ENCODE assay signal across 20 cellular contexts in genomic region chr9:72352911-72353388, GRCh38. TPM values are rescaled to one million over a fixed set of nuclear protein-coding genes. Genes with fewer than 3 reads are reported as not detected.
A peak's percentile ranks its signal among the peaks of the same experiment; 100 is the strongest.
DNase-seq lines count a peak whose midpoint lies in the region; ATAC-seq, FAIRE-seq and TF ChIP-seq lines count a peak whose summit lies in the region.
"Had no signal": no experiment of that assay in that cellular context is flagged by ENCODE, and none has a peak within 500 bp of the region (broad histone marks: within the 10 kb centered on the region; RNA-seq: fewer than 3 reads in every experiment).

No MANE protein-coding gene starts in this region.

- no peaks in the 10 kb centered on the region for H3K27me3 Mint-ChIP-seq in mesothelial cell of epicardium (ENCODE audit: low read depth)
- no peaks in the 10 kb centered on the region for H3K27me3 Mint-ChIP-seq in activated CD4-positive, alpha-beta memory T cell treated with anti-CD3 and anti-CD28 coated beads for 36 hours
- H3K27me3 Mint-ChIP-seq in activated naive CD4-positive, alpha-beta T cell treated with anti-CD3 and anti-CD28 coated beads, Interleukin-2, amount 10 ng/mL, durations not matched to agents 7 days and 5 days = no peaks in the 10 kb centered on the region
- no peaks in the 10 kb centered on the region for H3K27me3 Mint-ChIP-seq in activated CD4-positive, alpha-beta T cell treated with anti-CD3 and anti-CD28 coated beads for 36 hours
- H3K27me3 Mint-ChIP-seq: activated naive CD8-positive, alpha-beta T cell; B cell; IgD-negative memory B cell had no signal

- H3K36me3 ChIP-seq in IMR-90 (ENCODE audit: control insufficient read depth, insufficient read depth, low read length) (peaks cover 27% of the 10 kb centered on the region), H1 (ENCODE audit: control insufficient read depth in 2 of 4, insufficient read depth in 4 of 4, low read length in 3 of 4) (peaks cover 19 to 43% (median 31%) of the 10 kb centered on the region in 4 experiments)

- FAIRE-seq in H1 (lab: Jason Lieb, UNC) = no peak

- no peaks in the 10 kb centered on the region for H3K9me3 Mint-ChIP-seq in mesothelial cell of epicardium
- H3K9me3 Mint-ChIP-seq in activated CD4-positive, alpha-beta memory T cell treated with anti-CD3 and anti-CD28 coated beads for 36 hours = no peaks in the 10 kb centered on the region
- H3K9me3 Mint-ChIP-seq in activated naive CD4-positive, alpha-beta T cell treated with anti-CD3 and anti-CD28 coated beads, Interleukin-2, amount 10 ng/mL, durations not matched to agents 7 days and 5 days = no peaks in the 10 kb centered on the region
- H3K9me3 Mint-ChIP-seq in activated CD4-positive, alpha-beta T cell treated with anti-CD3 and anti-CD28 coated beads for 36 hours (ENCODE audit: low read depth) = no peaks in the 10 kb centered on the region
- H3K9me3 Mint-ChIP-seq: IgD-negative memory B cell had no signal

- H3K27ac ChIP-seq in IMR-90 (ENCODE audit: insufficient read depth, low read length) = no peak overlapping the region
- no peak overlapping the region for H3K27ac ChIP-seq in H1 (ENCODE audit: low read depth, low read length)
- H3K27ac ChIP-seq: foreskin keratinocyte had no signal

- 0 out of 2 replicates have a peak overlapping the region, but pooled peaks have one; percentile 8 for H3K18ac ChIP-seq in IMR-90 (ENCODE audit: low read depth, low read length)
- no peak overlapping the region for H3K18ac ChIP-seq in H1 (ENCODE audit: extremely low read depth, low read length)

- H2BK15ac ChIP-seq in IMR-90 (ENCODE audit: low read depth, low read length) (no peak overlapping the region), H1 (ENCODE audit: low read length) (no peak overlapping the region)

- no peak for TF ChIP-seq EP300 in H1 (IDR thresholded peaks at IDR 0.05; ENCODE audit: borderline replicate concordance in 1 of 2, low read depth in 2 of 2, low read length in 2 of 2)

- H3K14ac ChIP-seq in IMR-90 (replicated peaks; ENCODE audit: low read depth, low read length) = no peak overlapping the region
- no peak overlapping the region for H3K14ac ChIP-seq in H1 (ENCODE audit: insufficient read length)

- H3K9ac ChIP-seq in IMR-90 (ENCODE audit: low read depth, low read length) = no peak overlapping the region
- H3K9ac ChIP-seq in H1 (replicated peaks in 1 of 4; ENCODE audit: extremely low read depth in 1 of 4, low read depth in 3 of 4, low read length in 3 of 4) = no peak overlapping the region

- H2AK9ac ChIP-seq in IMR-90 (replicated peaks; ENCODE audit: low read depth, low read length, poor library complexity) = no peak overlapping the region

- H3K4me2 ChIP-seq in IMR-90 (ENCODE audit: low read depth, low read length) (no peak overlapping the region), H1 (ENCODE audit: insufficient read depth in 1 of 2, low read depth in 2 of 2, low read length in 2 of 2) (no peak overlapping the region)

- H4K20me1 ChIP-seq in IMR-90 (ENCODE audit: insufficient read depth, low read length) (peaks cover 49% of the 10 kb centered on the region), H1 (replicated peaks in 1 of 2; ENCODE audit: control insufficient read depth in 1 of 2, insufficient read depth in 2 of 2, low read length in 2 of 2) (peaks cover 6 to 10% of the 10 kb centered on the region in 2 experiments)

- dilution Hi-C loops in IMR-90 (cut with HindIII; ENCODE audit: low sequenced_read_pairs, unreplicated experiment) = no loop called here

- H4K91ac ChIP-seq in IMR-90 (ENCODE audit: insufficient read depth, low read depth, low read length) (no peak overlapping the region), H1 (replicated peaks; ENCODE audit: insufficient read length, low read length) (no peak overlapping the region)

- peaks cover 25% of the 10 kb centered on the region for H3K4me1 Mint-ChIP-seq in mesothelial cell of epicardium
- H3K4me1 Mint-ChIP-seq in activated CD4-positive, alpha-beta memory T cell treated with anti-CD3 and anti-CD28 coated beads for 36 hours (ENCODE audit: low read depth) = peaks cover 34% of the 10 kb centered on the region
- peaks cover 26% of the 10 kb centered on the region for H3K4me1 Mint-ChIP-seq in activated naive CD4-positive, alpha-beta T cell treated with anti-CD3 and anti-CD28 coated beads, Interleukin-2, amount 10 ng/mL, durations not matched to agents 7 days and 5 days
- H3K4me1 Mint-ChIP-seq in activated CD4-positive, alpha-beta T cell treated with anti-CD3 and anti-CD28 coated beads for 36 hours = peaks cover 27% of the 10 kb centered on the region

- no peak overlapping the region for H2AFZ ChIP-seq in IMR-90 (replicated peaks; ENCODE audit: low read length, poor library complexity)
- H2AFZ ChIP-seq in H1 (ENCODE audit: low read length) = no peak overlapping the region

- H3K56ac ChIP-seq in IMR-90 (ENCODE audit: extremely low read depth, insufficient read depth, low read length) (no peak overlapping the region), H1 (replicated peaks; ENCODE audit: insufficient read length, low read depth, low read length) (no peak overlapping the region)

- CTCF ChIA-PET in IMR-90 (lab: Yijun Ruan, JAX) (no interaction called here), H1 (lab: Charles Lee; ENCODE audit: partially characterized antibody) (interaction anchor here (0.8 kb wide), 1 partner anchor 9 kb away, joined by 3 read pairs; no protein-coding TSS in a partner anchor)
- CTCF ChIA-PET in activated CD4-positive, alpha-beta memory T cell treated with anti-CD3 and anti-CD28 coated beads for 36 hours (lab: Charles Lee) = no interaction called here
- CTCF ChIA-PET in activated naive CD4-positive, alpha-beta T cell treated with anti-CD3 and anti-CD28 coated beads, Interleukin-2, amount 10 ng/mL, durations not matched to agents 7 days and 5 days (lab: Charles Lee) = no interaction called here
- CTCF ChIA-PET in activated CD4-positive, alpha-beta T cell treated with anti-CD3 and anti-CD28 coated beads for 36 hours (lab: Charles Lee) = no interaction called here

- ATAC-seq in IMR-90 (ENCODE audit: low read depth) = no peak
- no peak for ATAC-seq in activated CD4-positive, alpha-beta T cell treated with anti-CD3 and anti-CD28 coated beads for 36 hours
- ATAC-seq in HG02759 (IDR thresholded peaks at IDR 0.05; ENCODE audit: unreplicated experiment) = no peak
- ATAC-seq: foreskin keratinocyte, Right ventricle myocardium inferior had no signal

- TF ChIP-seq POLR2A in IMR-90 (IDR thresholded peaks at IDR 0.05; ENCODE audit: low read depth, low read length) (peak; percentile 65; the same call in 1 of the 2 replicates), H1 (IDR thresholded peaks at IDR 0.05; ENCODE audit: control extremely low read depth in 1 of 2, low read depth in 2 of 2, low read length in 2 of 2) (peak; percentile 20 to 75)

- H2BK120ac ChIP-seq in IMR-90 (ENCODE audit: low read depth, low read length) (no peak overlapping the region), H1 (replicated peaks; ENCODE audit: low read depth, low read length) (no peak overlapping the region)

- no peaks in the 10 kb centered on the region for H3K23me2 ChIP-seq in H1 (ENCODE audit: low read depth, low read length)

- peaks cover 0 to 26% of the 10 kb centered on the region in 2 experiments; a peak in 2 of 4 replicates for H3K79me2 ChIP-seq in H1 (ENCODE audit: control insufficient read depth in 1 of 2, insufficient read depth in 2 of 2, low read length in 2 of 2)

- POLR2A ChIA-PET in IMR-90 (lab: Charles Lee; ENCODE audit: unreplicated experiment) (interaction anchor here (0.5 to 0.7 kb wide), 2 partner anchors 32 to 152 kb away, joined by 3 to 4 read pairs; no protein-coding TSS in a partner anchor), H1 (lab: Charles Lee; ENCODE audit: partially characterized antibody) (interaction anchor here (0.7 to 3.4 kb wide), 5 partner anchors 11 to 61 kb away, joined by 3 to 37 read pairs (median 3); partner anchors contain the start of gene ZFAND5)
- POLR2A ChIA-PET in activated CD4-positive, alpha-beta memory T cell treated with anti-CD3 and anti-CD28 coated beads for 36 hours (lab: Charles Lee) = no interaction called here
- POLR2A ChIA-PET in activated CD4-positive, alpha-beta T cell treated with anti-CD3 and anti-CD28 coated beads for 36 hours (lab: Charles Lee) = no interaction called here

- TF ChIP-seq RAD21 in IMR-90 (IDR thresholded peaks at IDR 0.05; ENCODE audit: low read length) (no peak), H1 (IDR thresholded peaks at IDR 0.05 in 1 of 2, conservative IDR thresholded peaks at IDR 0.05 in 1 of 2; ENCODE audit: low read depth in 2 of 2, low read length in 2 of 2) (no peak)

- H3K27ac Mint-ChIP-seq in mesothelial cell of epicardium = peak overlapping the region; percentile 43
- no peak overlapping the region for H3K27ac Mint-ChIP-seq in activated CD4-positive, alpha-beta memory T cell treated with anti-CD3 and anti-CD28 coated beads for 36 hours
- no peak overlapping the region for H3K27ac Mint-ChIP-seq in activated naive CD4-positive, alpha-beta T cell treated with anti-CD3 and anti-CD28 coated beads, Interleukin-2, amount 10 ng/mL, durations not matched to agents 7 days and 5 days
- H3K27ac Mint-ChIP-seq in activated CD4-positive, alpha-beta T cell treated with anti-CD3 and anti-CD28 coated beads for 36 hours = no peak overlapping the region
- H3K27ac Mint-ChIP-seq: activated naive CD8-positive, alpha-beta T cell; B cell had no signal

- H2AK5ac ChIP-seq in IMR-90 (ENCODE audit: low read depth, low read length) = no peak overlapping the region
- H2AK5ac ChIP-seq in H1 (ENCODE audit: low read depth, low read length) = no peak overlapping the region

- intact Hi-C loops in IMR-90 (cut with micrococcal nuclease) = no loop called here
- intact Hi-C loops in activated CD4-positive, alpha-beta memory T cell treated with anti-CD3 and anti-CD28 coated beads for 36 hours (cut with micrococcal nuclease) = loop anchor here (5.0 kb wide), 1 partner anchor 34 kb away; no protein-coding TSS in a partner anchor
- intact Hi-C loops in activated CD4-positive, alpha-beta T cell treated with anti-CD3 and anti-CD28 coated beads for 36 hours (cut with DNase I, micrococcal nuclease) = no loop called here

- H3K4me3 Mint-ChIP-seq in mesothelial cell of epicardium = no peak overlapping the region
- no peak overlapping the region for H3K4me3 Mint-ChIP-seq in activated CD4-positive, alpha-beta memory T cell treated with anti-CD3 and anti-CD28 coated beads for 36 hours
- no peak overlapping the region for H3K4me3 Mint-ChIP-seq in activated naive CD4-positive, alpha-beta T cell treated with anti-CD3 and anti-CD28 coated beads, Interleukin-2, amount 10 ng/mL, durations not matched to agents 7 days and 5 days
- no peak overlapping the region for H3K4me3 Mint-ChIP-seq in activated CD4-positive, alpha-beta T cell treated with anti-CD3 and anti-CD28 coated beads for 36 hours
- H3K4me3 Mint-ChIP-seq: activated naive CD8-positive, alpha-beta T cell; B cell; IgD-negative memory B cell had no signal

- peaks cover 33% of the 10 kb centered on the region for H3K36me3 Mint-ChIP-seq in mesothelial cell of epicardium
- H3K36me3 Mint-ChIP-seq in activated CD4-positive, alpha-beta memory T cell treated with anti-CD3 and anti-CD28 coated beads for 36 hours = peaks cover 40% of the 10 kb centered on the region
- H3K36me3 Mint-ChIP-seq in activated naive CD4-positive, alpha-beta T cell treated with anti-CD3 and anti-CD28 coated beads, Interleukin-2, amount 10 ng/mL, durations not matched to agents 7 days and 5 days = peaks cover 46% of the 10 kb centered on the region
- peaks cover 44% of the 10 kb centered on the region for H3K36me3 Mint-ChIP-seq in activated CD4-positive, alpha-beta T cell treated with anti-CD3 and anti-CD28 coated beads for 36 hours (ENCODE audit: low read depth)

- H3K27me3 ChIP-seq in IMR-90 (ENCODE audit: control insufficient read depth, insufficient read depth, low read length) (no peaks in the 10 kb centered on the region), H1 (replicated peaks in 1 of 4; ENCODE audit: control insufficient read depth in 3 of 4, extremely low read depth in 1 of 4, insufficient read depth in 3 of 4, low read length in 3 of 4) (no peaks in the 10 kb centered on the region)
- H3K27me3 ChIP-seq: foreskin keratinocyte had no signal

- peaks cover 6 to 36% of the 10 kb centered on the region in 2 experiments; a peak in 3 of 4 replicates for H3K79me1 ChIP-seq in IMR-90 (ENCODE audit: low read depth in 1 of 2, low read length in 2 of 2)
- no peaks in the 10 kb centered on the region for H3K79me1 ChIP-seq in H1 (ENCODE audit: low read depth, low read length)

- H2BK5ac ChIP-seq in IMR-90 (ENCODE audit: low read depth, low read length, poor library complexity, severe bottlenecking) (peak overlapping the region; percentile 0), H1 (ENCODE audit: low read depth, low read length) (no peak overlapping the region)

- H3K4me1 ChIP-seq in IMR-90 (ENCODE audit: control insufficient read depth, insufficient read depth, low read length) (peaks cover 8% of the 10 kb centered on the region; the same call in 1 of the 2 replicates), H1 (replicated peaks in 1 of 4; ENCODE audit: control insufficient read depth in 3 of 4, insufficient read depth in 4 of 4, low read length in 3 of 4) (no peaks in the 10 kb centered on the region; a peak in 1 of 7 replicates)
- H3K4me1 ChIP-seq: foreskin keratinocyte had no signal

- H3K4me3 ChIP-seq in IMR-90 (ENCODE audit: insufficient read depth, low read depth, low read length) (no peak overlapping the region), H1 (ENCODE audit: extremely low read depth in 1 of 4, insufficient read depth in 2 of 4, low read depth in 3 of 4, low read length in 4 of 4) (no peak overlapping the region)

- H3K4ac ChIP-seq in IMR-90 (ENCODE audit: low read depth, low read length) (no peak overlapping the region), H1 (replicated peaks; ENCODE audit: insufficient read length, low read depth, low read length) (no peak overlapping the region)

- 0 out of 2 replicates have a peak, but pooled peaks cover 3% of the 10 kb centered on the region for H3K9me1 ChIP-seq in IMR-90 (ENCODE audit: insufficient read depth, low read length)

- H2BK20ac ChIP-seq in IMR-90 (ENCODE audit: low read depth, low read length) (no peak overlapping the region), H1 (ENCODE audit: low read length) (no peak overlapping the region)

- no CpG with 5 or more reads among the region's 2 CpGs for WGBS in IMR-90 (ENCODE audit: extremely low coverage in 2 of 2, insufficient read length in 1 of 2), 2 experiments
- 88% methylated on average over 2 of the region's 2 CpGs; no CpG with 5 or more reads in 1 of the 2 experiments for WGBS in H1 (ENCODE audit: extremely low coverage in 1 of 2, insufficient coverage in 1 of 2, insufficient read length in 1 of 2, insufficient replicate concordance in 2 of 2, low coverage in 1 of 2, low lambda C conversion rate in 2 of 2, missing lambda C conversion rate in 1 of 2), 2 experiments

- H4K8ac ChIP-seq in IMR-90 (ENCODE audit: low read depth in 2 of 2, low read length in 2 of 2) = no peak overlapping the region
- H4K8ac ChIP-seq in H1 (ENCODE audit: extremely low read depth, insufficient read depth, low read length) = no peak overlapping the region

- DNase-seq in ELR (ENCODE audit: low read depth) (peak; percentile 19), IMR-90 (peak; percentile 42), H1 (ENCODE audit: low read depth in 1 of 2, low spot score in 2 of 2) (no peak), mesothelial cell of epicardium (ENCODE audit: low spot score in 2 of 2, unreplicated experiment in 2 of 2) (no peak)
- DNase-seq in activated CD4-positive, alpha-beta memory T cell treated with anti-CD3 and anti-CD28 coated beads for 36 hours = no peak
- DNase-seq in activated naive CD4-positive, alpha-beta T cell treated with anti-CD3 and anti-CD28 coated beads, Interleukin-2, amount 10 ng/mL, durations not matched to agents 7 days and 5 days = no peak
- no peak for DNase-seq in activated CD4-positive, alpha-beta T cell treated with anti-CD3 and anti-CD28 coated beads for 36 hours
- DNase-seq: activated CD4-positive, alpha-beta T cell treated with anti-CD3 and anti-CD28 coated beads, Interleukin-2, amount 50 U/mL, for 1 hour; activated T-cell treated with anti-CD3 and anti-CD28 coated beads, Interleukin-2, amount 50 U/mL, for 1 hour; effector memory CD4-positive, alpha-beta T cell; foreskin keratinocyte; mammary epithelial cell; NCI-H1048; NCI-H2171 treated with DMSO at 0.1 percent for 48 hours; retina had no signal

- in situ Hi-C loops in IMR-90 (cut with MboI; ENCODE audit: low sequenced_read_pairs) = no loop called here

- no TSS peak for BruUV-seq in IMR-90 (replicated peaks; lab: Mats Ljungman, UMichigan)

- no peak overlapping the region for H3K23ac ChIP-seq in IMR-90 (ENCODE audit: low read depth, low read length)
- H3K23ac ChIP-seq in H1 (ENCODE audit: insufficient read length) = no peak overlapping the region

- no peak overlapping the region for H4K5ac ChIP-seq in IMR-90 (ENCODE audit: low read depth, low read length)
- no peak overlapping the region for H4K5ac ChIP-seq in H1 (ENCODE audit: insufficient read length, low read depth, low read length)

- TF ChIP-seq CTCF in IMR-90 (conservative IDR thresholded peaks at IDR 0.05; ENCODE audit: low read depth, low read length) (no peak), H1 (IDR thresholded peaks at IDR 0.05; ENCODE audit: control extremely low read depth in 1 of 3, insufficient read depth in 1 of 3, low read depth in 1 of 3, low read length in 3 of 3) (no peak), mesothelial cell of epicardium (IDR thresholded peaks at IDR 0.05; ENCODE audit: unreplicated experiment) (no peak)

- no peaks in the 10 kb centered on the region for H3K9me3 ChIP-seq in IMR-90 (ENCODE audit: control insufficient read depth, insufficient read depth, low read length)
- no peaks in the 10 kb centered on the region for H3K9me3 ChIP-seq in H1 (ENCODE audit: insufficient read depth in 2 of 2, low read depth in 1 of 2, low read length in 1 of 2)

- no peak overlapping the region for H2BK12ac ChIP-seq in H1 (ENCODE audit: low read depth, low read length)

RNA-seq across cellular contexts. Expression of gene ZFAND5, which starts 12.1 kb away (rescaled TPM):
- 35.8 and 53.3 TPM in 2 replicates for total RNA-seq in IMR-90 (2012; rRNA removed)
- 79.3 and 85.2 TPM in 2 replicates for polyA plus RNA-seq in IMR-90 (2012; rRNA removed)
- polyA plus RNA-seq in IMR-90 (2012; cell fraction: cytosol; rRNA removed) = 38.8 and 50.0 TPM in 2 replicates
- 60.3 and 312 TPM in 2 replicates for polyA plus RNA-seq in IMR-90 (2012; cell fraction: nucleus; rRNA removed; ENCODE audit: low replicate concordance)
- total RNA-seq in H1 (2021; fragmentation: NEBNext Ultra II Directional; extraction: Animal tissue kit (Norgen Biotek cat#: 25700)) = 209 and 225 TPM in 2 replicates
- polyA plus RNA-seq in H1 (2011; rRNA removed) = 76.7 and 79.5 TPM in 2 replicates
- polyA plus RNA-seq in H1 (2011; cell fraction: cytosol; rRNA removed) = 93.8 TPM
- 102 TPM for polyA plus RNA-seq in H1 (2011; cell fraction: nucleus; rRNA removed)
- polyA plus RNA-seq in H1 (2012, experiment 1 of 2) = 128 to 145 TPM (median 140 TPM) in 4 replicates
- 35.5 TPM for polyA plus RNA-seq in H1 (2012, experiment 2 of 2)
- polyA plus RNA-seq in H1 (2013, experiment 1 of 2) = 126 TPM
- polyA plus RNA-seq in H1 (2013, experiment 2 of 2) = 119 TPM
- 92.1 and 117 TPM in 2 replicates for polyA minus RNA-seq in H1 (2011; rRNA and poly(A)+ RNA removed)
- polyA minus RNA-seq in H1 (2011; cell fraction: cytosol; rRNA and poly(A)+ RNA removed) = 96.7 TPM
- 173 TPM for polyA minus RNA-seq in H1 (2011; cell fraction: nucleus; rRNA and poly(A)+ RNA removed)
- 213 to 221 TPM (median 215 TPM) in 3 replicates for total RNA-seq in mesothelial cell of epicardium
- total RNA-seq in activated CD4-positive, alpha-beta memory T cell treated with anti-CD3 and anti-CD28 coated beads for 36 hours = 10 to 100 TPM; 92.4 to 93.8 TPM
- 10 to 100 TPM; 72.0 to 88.2 TPM for total RNA-seq in activated CD4-positive, alpha-beta T cell treated with anti-CD3 and anti-CD28 coated beads for 36 hours

Comparison
In these comparisons a context has a peak if more than half of its experiments do, and no peak if none do; other contexts are left out.
1. DNase-seq: peak in ELR (single experiment) and IMR-90 (single experiment); none in H1 (0 of 2), mesothelial cell of epicardium (0 of 2), activated CD4-positive, alpha-beta memory T cell treated with anti-CD3 and anti-CD28 coated beads for 36 hours (single experiment), activated naive CD4-positive, alpha-beta T cell treated with anti-CD3 and anti-CD28 coated beads, Interleukin-2, amount 10 ng/mL, durations not matched to agents 7 days and 5 days (single experiment) and activated CD4-positive, alpha-beta T cell treated with anti-CD3 and anti-CD28 coated beads for 36 hours (single experiment).
2. POLR2A ChIA-PET loops: an anchor here in IMR-90 (0.5 to 0.7 kb wide) and H1 (0.7 to 3.4 kb wide); none called in activated CD4-positive, alpha-beta memory T cell treated with anti-CD3 and anti-CD28 coated beads for 36 hours and activated CD4-positive, alpha-beta T cell treated with anti-CD3 and anti-CD28 coated beads for 36 hours.